Comparison of ENCODE assay signal across 8 cellular contexts in the genomic region with DNA sequence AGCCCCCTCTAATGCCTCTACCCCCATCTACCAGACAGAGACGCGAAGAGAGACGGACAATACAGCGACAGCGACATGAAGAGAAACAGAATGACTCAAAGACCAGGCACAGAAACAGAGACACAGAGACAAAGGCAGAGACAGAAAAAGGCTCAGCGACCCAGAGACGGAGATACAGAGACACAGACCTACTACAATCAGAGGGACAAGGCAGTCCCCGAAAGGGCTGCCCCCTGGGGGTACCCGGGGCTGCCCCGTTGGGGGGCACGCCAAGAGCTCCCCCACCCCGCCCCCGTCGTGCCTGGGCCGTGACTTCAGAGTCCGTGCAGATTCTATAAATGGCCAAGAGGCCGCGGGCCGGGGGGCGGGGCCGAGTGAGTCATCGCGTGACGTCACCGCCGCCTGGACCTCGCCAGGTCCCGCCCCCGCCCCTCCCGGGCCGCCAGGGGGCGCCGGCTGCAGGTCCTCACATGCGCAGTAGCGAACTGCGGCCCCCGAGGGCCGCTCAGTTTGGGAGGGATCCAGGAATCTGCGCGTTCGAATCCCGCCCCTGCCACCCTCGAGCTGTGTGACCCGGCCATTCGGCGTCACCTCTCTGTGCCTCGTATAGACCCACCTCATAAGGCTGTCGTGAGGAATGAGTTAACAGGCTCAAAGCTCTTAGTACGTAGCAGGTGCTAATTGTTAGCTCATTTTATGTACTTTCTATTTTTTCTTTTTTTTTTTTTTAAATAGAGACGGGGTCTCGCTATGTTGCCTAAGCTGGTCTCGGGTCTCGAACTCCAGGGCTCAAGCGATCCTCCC.
DNase-seq lines count a peak whose midpoint lies in the region; ATAC-seq lines count a peak whose summit lies in the region.

No MANE protein-coding gene starts in this region.

- ATAC-seq in HG02642 (IDR thresholded peaks at IDR 0.05; ENCODE audit: poor library complexity, unreplicated experiment), result peak; percentile 85
- ATAC-seq in HG02571 (IDR thresholded peaks at IDR 0.05; ENCODE audit: unreplicated experiment), result no peak

- DNase-seq in ELF-1 (ENCODE audit: low read depth, low spot score), result peak; percentile 98
- peak; percentile 73 for DNase-seq in NCI-H2227 treated with DMSO at 0.1 percent for 48 hours (lab: John Stamatoyannopoulos, UW)
- DNase-seq in activated CD4-positive, alpha-beta T cell treated with anti-CD3 and anti-CD28 coated beads for 1 hour, result peak; percentile 74
- peak; percentile 85 for DNase-seq in cerebellar cortex (ENCODE audit: low spot score)
- DNase-seq in kidney glomerular epithelial cell (lab: John Stamatoyannopoulos, UW), result peak; percentile 47
- DNase-seq in stimulated activated CD4-positive, alpha-beta T cell treated with anti-CD3 and anti-CD28 coated beads, Interleukin-15, amount 100 ng/mL, for 1 hour (ENCODE audit: low read depth in 1 of 2, low spot score in 1 of 2), result peak; percentile 74 to 82

Comparison
In these comparisons a context has a peak if more than half of its experiments do, and no peak if none do; other contexts are left out.
1. DNase-seq: peak in every context shown above with its lines; median percentile 98 in ELF-1; 85 in cerebellar cortex; 78 in stimulated activated CD4-positive, alpha-beta T cell treated with anti-CD3 and anti-CD28 coated beads, Interleukin-15, amount 100 ng/mL, for 1 hour; 74 in activated CD4-positive, alpha-beta T cell treated with anti-CD3 and anti-CD28 coated beads for 1 hour; 73 in NCI-H2227 treated with DMSO at 0.1 percent for 48 hours; 47 in kidney glomerular epithelial cell.